In the genomic region with DNA sequence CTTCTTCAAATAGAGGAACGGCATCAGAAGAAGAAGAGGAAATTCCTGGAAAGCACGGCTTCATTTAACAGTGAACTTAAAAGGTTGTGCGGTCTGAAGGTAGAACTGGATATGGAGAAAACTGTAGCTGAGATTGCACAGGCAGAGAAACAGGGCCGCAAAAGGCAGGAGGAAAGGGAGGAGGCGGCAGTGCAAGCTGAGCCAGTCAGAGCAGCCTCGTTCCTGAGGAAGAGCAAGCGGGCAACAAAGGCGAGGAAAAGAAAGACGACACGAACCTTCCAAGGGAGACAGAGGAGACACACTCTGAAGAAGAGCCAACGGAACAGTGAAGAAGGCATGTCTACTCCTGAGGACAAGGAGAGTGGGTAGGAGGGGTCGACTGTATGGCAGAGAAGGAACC, we compare ENCODE assay signal across 1 cellular context.
TF ChIP-seq lines count a peak whose summit lies in the region.

No MANE protein-coding gene starts in this region.

TF ChIP-seq in GM23338, 12 proteins besides CTCF, POLR2A, EP300 and RAD21 (continued from another document):
- no peak for TF ChIP-seq POLR2AphosphoS5 (IDR thresholded peaks at IDR 0.05; ENCODE audit: low read depth)
- no peak for TF ChIP-seq NANOG (IDR thresholded peaks at IDR 0.05; ENCODE audit: borderline replicate concordance)
- TF ChIP-seq EZH2phosphoT487 (IDR thresholded peaks at IDR 0.05; ENCODE audit: unreplicated experiment) = no peak
- TF ChIP-seq JUNB (IDR thresholded peaks at IDR 0.05; ENCODE audit: unreplicated experiment) = no peak
- no peak for TF ChIP-seq STAT1 (IDR thresholded peaks at IDR 0.05; ENCODE audit: unreplicated experiment)
- TF ChIP-seq, protein P1, sequence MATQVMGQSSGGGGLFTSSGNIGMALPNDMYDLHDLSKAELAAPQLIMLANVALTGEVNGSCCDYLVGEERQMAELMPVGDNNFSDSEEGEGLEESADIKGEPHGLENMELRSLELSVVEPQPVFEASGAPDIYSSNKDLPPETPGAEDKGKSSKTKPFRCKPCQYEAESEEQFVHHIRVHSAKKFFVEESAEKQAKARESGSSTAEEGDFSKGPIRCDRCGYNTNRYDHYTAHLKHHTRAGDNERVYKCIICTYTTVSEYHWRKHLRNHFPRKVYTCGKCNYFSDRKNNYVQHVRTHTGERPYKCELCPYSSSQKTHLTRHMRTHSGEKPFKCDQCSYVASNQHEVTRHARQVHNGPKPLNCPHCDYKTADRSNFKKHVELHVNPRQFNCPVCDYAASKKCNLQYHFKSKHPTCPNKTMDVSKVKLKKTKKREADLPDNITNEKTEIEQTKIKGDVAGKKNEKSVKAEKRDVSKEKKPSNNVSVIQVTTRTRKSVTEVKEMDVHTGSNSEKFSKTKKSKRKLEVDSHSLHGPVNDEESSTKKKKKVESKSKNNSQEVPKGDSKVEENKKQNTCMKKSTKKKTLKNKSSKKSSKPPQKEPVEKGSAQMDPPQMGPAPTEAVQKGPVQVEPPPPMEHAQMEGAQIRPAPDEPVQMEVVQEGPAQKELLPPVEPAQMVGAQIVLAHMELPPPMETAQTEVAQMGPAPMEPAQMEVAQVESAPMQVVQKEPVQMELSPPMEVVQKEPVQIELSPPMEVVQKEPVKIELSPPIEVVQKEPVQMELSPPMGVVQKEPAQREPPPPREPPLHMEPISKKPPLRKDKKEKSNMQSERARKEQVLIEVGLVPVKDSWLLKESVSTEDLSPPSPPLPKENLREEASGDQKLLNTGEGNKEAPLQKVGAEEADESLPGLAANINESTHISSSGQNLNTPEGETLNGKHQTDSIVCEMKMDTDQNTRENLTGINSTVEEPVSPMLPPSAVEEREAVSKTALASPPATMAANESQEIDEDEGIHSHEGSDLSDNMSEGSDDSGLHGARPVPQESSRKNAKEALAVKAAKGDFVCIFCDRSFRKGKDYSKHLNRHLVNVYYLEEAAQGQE (IDR thresholded peaks at IDR 0.05; ENCODE audit: unreplicated experiment) = no peak
- TF ChIP-seq ZNF114 (CRISPR knock-in tag; IDR thresholded peaks at IDR 0.05) = no peak
- TF ChIP-seq ZNF331 (CRISPR knock-in tag; IDR thresholded peaks at IDR 0.05; ENCODE audit: low read depth) = no peak
- no peak for TF ChIP-seq EZH2 (IDR thresholded peaks at IDR 0.05; ENCODE audit: low read depth, unreplicated experiment)
